ENCODE assay signal across 11 cellular contexts in the genomic region with DNA sequence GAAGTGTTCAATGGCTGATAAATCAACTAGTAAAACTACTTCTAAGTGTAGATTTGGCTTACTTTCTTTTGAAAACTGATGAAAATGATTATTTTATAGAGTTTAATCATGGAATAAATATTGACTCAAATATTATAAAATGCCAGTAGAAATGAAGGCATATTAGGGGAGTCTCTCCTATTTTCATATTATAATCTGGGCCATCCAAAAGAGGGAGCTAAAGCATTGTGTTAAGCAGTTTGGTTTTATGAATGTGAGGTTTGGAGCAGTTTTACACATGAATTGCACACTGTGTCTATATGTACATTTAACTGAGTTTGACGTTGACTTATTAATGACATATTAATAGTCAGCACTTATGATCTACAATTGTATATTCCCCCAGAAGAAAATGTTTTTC. TPM values are rescaled to one million over a fixed set of nuclear protein-coding genes. Genes with fewer than 3 reads are reported as not detected.
DNase-seq lines count a peak whose midpoint lies in the region; ATAC-seq, FAIRE-seq and TF ChIP-seq lines count a peak whose summit lies in the region.
"Had no signal": no experiment of that assay in that cellular context is flagged by ENCODE, and none has a peak within 500 bp of the region (broad histone marks: within the 10 kb centered on the region; RNA-seq: fewer than 3 reads in every experiment).

No MANE protein-coding gene starts in this region.

- H3K27ac ChIP-seq in kidney (ENCODE audit: low read depth in 2 of 2, low read length in 2 of 2), result no peak overlapping the region
- no peak overlapping the region for H3K27ac ChIP-seq in coronary artery
- H3K27ac ChIP-seq in effector memory CD4-positive, alpha-beta T cell (ENCODE audit: insufficient read depth, low read length, poor library complexity, severe bottlenecking), result no peak overlapping the region

- H3K4me1 ChIP-seq in kidney (ENCODE audit: control insufficient read depth in 1 of 2, insufficient read depth in 1 of 2, low read depth in 1 of 2, low read length in 2 of 2), result no peaks in the 10 kb centered on the region
- H3K4me1 ChIP-seq in effector memory CD4-positive, alpha-beta T cell (ENCODE audit: control insufficient read depth, insufficient read depth, low read length, poor library complexity, severe bottlenecking), result no peaks in the 10 kb centered on the region

- H3K4me3 ChIP-seq in kidney (ENCODE audit: low read length in 2 of 2) (no peak overlapping the region), coronary artery (no peak overlapping the region)
- no peak overlapping the region for H3K4me3 ChIP-seq in effector memory CD4-positive, alpha-beta T cell (ENCODE audit: insufficient read depth, low read depth, low read length, poor library complexity, severe bottlenecking)

- ATAC-seq in SK-N-SH treated with all-trans-retinoic acid at 6 μM for 48 hours, result 0 out of 3 replicates have a peak, but pooled peaks have one; percentile 30
- ATAC-seq: natural killer cell treated with Interleukin-12 subunit alpha and Interleukin-12 subunit beta and Interleukin-15 and Interleukin-18, amount 100 ng/mL, for 72 hours had no signal

- intact Hi-C loops in kidney (cut with DNase I), result no loop called here

- no peaks in the 10 kb centered on the region for H3K27me3 ChIP-seq in effector memory CD4-positive, alpha-beta T cell (replicated peaks; ENCODE audit: control insufficient read depth, insufficient read depth, low read length, poor library complexity, severe bottlenecking)

- H3K9ac ChIP-seq in kidney (ENCODE audit: low read length in 2 of 2), result no peak overlapping the region

- TF ChIP-seq CTCF in kidney (IDR thresholded peaks at IDR 0.05; ENCODE audit: borderline replicate concordance, extremely low read depth, insufficient read depth) (no peak), coronary artery (IDR thresholded peaks at IDR 0.05) (no peak)

- peak; percentile 4 for DNase-seq in GM03348 (ENCODE audit: low spot score)
- peak; percentile 11 for DNase-seq in NAMALWA (ENCODE audit: low spot score)
- no peak for DNase-seq in kidney
- DNase-seq in coronary artery (ENCODE audit: low spot score), result no peak
- DNase-seq in AG20443 (ENCODE audit: low spot score), result no peak
- DNase-seq in activated CD4-positive, alpha-beta T cell treated with anti-CD3 and anti-CD28 coated beads, Interleukin-2, amount 50 U/mL, for 1 hour, result no peak
- DNase-seq in effector memory CD4-positive, alpha-beta T cell, result no peak
- DNase-seq: activated CD8-positive, alpha-beta memory T cell treated with anti-CD3 and anti-CD28 coated beads, Interleukin-2, amount 50 U/mL, for 4 hours had no signal

- no peaks in the 10 kb centered on the region for H3K36me3 ChIP-seq in kidney (ENCODE audit: control insufficient read depth in 1 of 2, insufficient read depth in 2 of 2, low read length in 2 of 2)
- no peaks in the 10 kb centered on the region for H3K36me3 ChIP-seq in effector memory CD4-positive, alpha-beta T cell (ENCODE audit: control insufficient read depth, insufficient read depth, low read length)

- H3K9me3 ChIP-seq in kidney (ENCODE audit: control insufficient read depth in 1 of 2, low read length in 2 of 2), result no peaks in the 10 kb centered on the region
- H3K9me3 ChIP-seq in effector memory CD4-positive, alpha-beta T cell (ENCODE audit: control insufficient read depth, low read length), result no peaks in the 10 kb centered on the region

- FAIRE-seq in kidney (lab: Jason Lieb, UNC), result peak; percentile 62
- FAIRE-seq: endothelial cell of umbilical vein had no signal

TF ChIP-seq in SK-N-SH treated with all-trans-retinoic acid at 6 μM for 48 hours, 23 proteins besides CTCF, POLR2A, EP300 and RAD21:
- TF ChIP-seq ZNF565 (CRISPR knock-in tag; conservative IDR thresholded peaks at IDR 0.05; ENCODE audit: low read depth), result no peak
- TF ChIP-seq, protein P1, sequence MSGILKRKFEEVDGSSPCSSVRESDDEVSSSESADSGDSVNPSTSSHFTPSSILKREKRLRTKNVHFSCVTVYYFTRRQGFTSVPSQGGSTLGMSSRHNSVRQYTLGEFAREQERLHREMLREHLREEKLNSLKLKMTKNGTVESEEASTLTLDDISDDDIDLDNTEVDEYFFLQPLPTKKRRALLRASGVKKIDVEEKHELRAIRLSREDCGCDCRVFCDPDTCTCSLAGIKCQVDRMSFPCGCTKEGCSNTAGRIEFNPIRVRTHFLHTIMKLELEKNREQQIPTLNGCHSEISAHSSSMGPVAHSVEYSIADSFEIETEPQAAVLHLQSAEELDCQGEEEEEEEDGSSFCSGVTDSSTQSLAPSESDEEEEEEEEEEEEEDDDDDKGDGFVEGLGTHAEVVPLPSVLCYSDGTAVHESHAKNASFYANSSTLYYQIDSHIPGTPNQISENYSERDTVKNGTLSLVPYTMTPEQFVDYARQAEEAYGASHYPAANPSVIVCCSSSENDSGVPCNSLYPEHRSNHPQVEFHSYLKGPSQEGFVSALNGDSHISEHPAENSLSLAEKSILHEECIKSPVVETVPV (CRISPR knock-in tag; IDR thresholded peaks at IDR 0.05), result no peak

RNA-seq across cellular contexts. Expression of a gene that starts 17.4 kb away (rescaled TPM):
- 2.1 TPM for total RNA-seq in kidney
- 1.7 TPM for polyA plus RNA-seq in kidney (ENCODE audit: insufficient read depth, low read depth, low replicate concordance)
- total RNA-seq: endothelial cell of umbilical vein; natural killer cell treated with Interleukin-12 subunit alpha and Interleukin-12 subunit beta and Interleukin-15 and Interleukin-18, amount 100 ng/mL, for 72 hours had no signal
- polyA plus RNA-seq: endothelial cell of umbilical vein had no signal

Comparison
In these comparisons a context has a peak if more than half of its experiments do, and no peak if none do; other contexts are left out.
1. DNase-seq: peak in GM03348 (single experiment) and NAMALWA (single experiment); none in kidney (single experiment), coronary artery (single experiment), AG20443 (single experiment), activated CD4-positive, alpha-beta T cell treated with anti-CD3 and anti-CD28 coated beads, Interleukin-2, amount 50 U/mL, for 1 hour (single experiment) and effector memory CD4-positive, alpha-beta T cell (0 of 3).